In genomic region chr19:11379857-11380350, GRCh38 we compare ENCODE assay signal across 9 cellular contexts. TPM values are rescaled to one million over a fixed set of nuclear protein-coding genes. Genes with fewer than 3 reads are reported as not detected.
DNase-seq lines count a peak whose midpoint lies in the region; ATAC-seq and TF ChIP-seq lines count a peak whose summit lies in the region.
"Had no signal": no experiment of that assay in that cellular context is flagged by ENCODE, and none has a peak within 500 bp of the region (broad histone marks: within the 10 kb centered on the region; RNA-seq: fewer than 3 reads in every experiment).

No MANE protein-coding gene starts in this region.

- DNase-seq in HL-60 (ENCODE audit: low read depth in 1 of 2, low spot score in 1 of 2) (no peak), activated gamma-delta T cell treated with Interleukin-2 at 50 U/mL for 16 hours (no peak), NCI-H128 (lab: John Stamatoyannopoulos, UW; ENCODE audit: unreplicated experiment) (no peak), NCI-H1436 (lab: John Stamatoyannopoulos, UW) (no peak)
- DNase-seq in activated naive CD8-positive, alpha-beta T cell treated with anti-CD3 and anti-CD28 coated beads, Interleukin-2, amount 50 U/mL, for 24 hours: no peak
- no peak for DNase-seq in natural killer cell treated with Interleukin-12 subunit alpha and Interleukin-12 subunit beta and Interleukin-15 and Interleukin-18, amount 100 ng/mL, for 72 hours (ENCODE audit: low spot score)
- DNase-seq: NCI-H82 had no signal

- H3K36me3 Mint-ChIP-seq in activated naive CD8-positive, alpha-beta T cell treated with anti-CD3 and anti-CD28 coated beads, Interleukin-2, amount 50 U/mL, for 24 hours (ENCODE audit: low read depth): peaks cover 13% of the 10 kb centered on the region
- peaks cover 5% of the 10 kb centered on the region for H3K36me3 Mint-ChIP-seq in natural killer cell treated with Interleukin-12 subunit alpha and Interleukin-12 subunit beta and Interleukin-15 and Interleukin-18, amount 100 ng/mL, for 72 hours

- peak overlapping the region; percentile 81 for H3K27ac ChIP-seq in C4-2B
- peak overlapping the region; percentile 78 for H3K27ac ChIP-seq in HL-60 (replicated peaks)

- no peak for ATAC-seq in activated naive CD8-positive, alpha-beta T cell treated with anti-CD3 and anti-CD28 coated beads, Interleukin-2, amount 50 U/mL, for 24 hours
- no peak for ATAC-seq in natural killer cell treated with Interleukin-12 subunit alpha and Interleukin-12 subunit beta and Interleukin-15 and Interleukin-18, amount 100 ng/mL, for 72 hours
- ATAC-seq in HG03097 (IDR thresholded peaks at IDR 0.05; ENCODE audit: low FRiP score, unreplicated experiment): no peak

- no peaks in the 10 kb centered on the region for H3K9me3 Mint-ChIP-seq in activated naive CD8-positive, alpha-beta T cell treated with anti-CD3 and anti-CD28 coated beads, Interleukin-2, amount 50 U/mL, for 24 hours
- H3K9me3 Mint-ChIP-seq in natural killer cell treated with Interleukin-12 subunit alpha and Interleukin-12 subunit beta and Interleukin-15 and Interleukin-18, amount 100 ng/mL, for 72 hours: no peaks in the 10 kb centered on the region

- H3K27me3 Mint-ChIP-seq in activated naive CD8-positive, alpha-beta T cell treated with anti-CD3 and anti-CD28 coated beads, Interleukin-2, amount 50 U/mL, for 24 hours: peaks cover 15% of the 10 kb centered on the region
- H3K27me3 Mint-ChIP-seq in natural killer cell treated with Interleukin-12 subunit alpha and Interleukin-12 subunit beta and Interleukin-15 and Interleukin-18, amount 100 ng/mL, for 72 hours: no peaks in the 10 kb centered on the region

- TF ChIP-seq CTCF in C4-2B (conservative IDR thresholded peaks at IDR 0.05): no peak
- TF ChIP-seq CTCF in HL-60 (IDR thresholded peaks at IDR 0.05; ENCODE audit: insufficient read depth, low read length): no peak

- H3K27me3 ChIP-seq in HL-60 (ENCODE audit: insufficient read depth, poor library complexity, severe bottlenecking): peaks cover 8% of the 10 kb centered on the region

- peak overlapping the region; percentile 89 for H3K4me3 Mint-ChIP-seq in activated naive CD8-positive, alpha-beta T cell treated with anti-CD3 and anti-CD28 coated beads, Interleukin-2, amount 50 U/mL, for 24 hours
- peak overlapping the region; percentile 92 for H3K4me3 Mint-ChIP-seq in natural killer cell treated with Interleukin-12 subunit alpha and Interleukin-12 subunit beta and Interleukin-15 and Interleukin-18, amount 100 ng/mL, for 72 hours

- peak overlapping the region; percentile 64 for H3K4me3 ChIP-seq in HL-60 (replicated peaks; ENCODE audit: insufficient read depth, low read length)

- H3K27ac Mint-ChIP-seq in activated naive CD8-positive, alpha-beta T cell treated with anti-CD3 and anti-CD28 coated beads, Interleukin-2, amount 50 U/mL, for 24 hours: peak overlapping the region; percentile 95
- H3K27ac Mint-ChIP-seq in natural killer cell treated with Interleukin-12 subunit alpha and Interleukin-12 subunit beta and Interleukin-15 and Interleukin-18, amount 100 ng/mL, for 72 hours: peak overlapping the region; percentile 89 to 90

- peaks cover 58% of the 10 kb centered on the region for H3K4me1 Mint-ChIP-seq in activated naive CD8-positive, alpha-beta T cell treated with anti-CD3 and anti-CD28 coated beads, Interleukin-2, amount 50 U/mL, for 24 hours
- peaks cover 33 to 34% of the 10 kb centered on the region in 2 donors for H3K4me1 Mint-ChIP-seq in natural killer cell treated with Interleukin-12 subunit alpha and Interleukin-12 subunit beta and Interleukin-15 and Interleukin-18, amount 100 ng/mL, for 72 hours (ENCODE audit: low read depth in 2 of 2)

RNA-seq across cellular contexts. Expression of gene EPOR, which starts 4.2 kb away (rescaled TPM):
- 1 to 10 TPM; 3.0 to 5.1 TPM for total RNA-seq in natural killer cell treated with Interleukin-12 subunit alpha and Interleukin-12 subunit beta and Interleukin-15 and Interleukin-18, amount 100 ng/mL, for 72 hours

RNA-seq across cellular contexts. Expression of gene SWSAP1, which starts 5.4 kb away (rescaled TPM):
- 1 to 10 TPM; 1.6 to 3.0 TPM for total RNA-seq in natural killer cell treated with Interleukin-12 subunit alpha and Interleukin-12 subunit beta and Interleukin-15 and Interleukin-18, amount 100 ng/mL, for 72 hours

RNA-seq across cellular contexts. Expression of gene PLPPR2, which starts 24.7 kb away (rescaled TPM):
- 10 to 100 TPM in 1 of 2 donors, 1 to 10 TPM in 1; 9.4 to 11.3 TPM for total RNA-seq in natural killer cell treated with Interleukin-12 subunit alpha and Interleukin-12 subunit beta and Interleukin-15 and Interleukin-18, amount 100 ng/mL, for 72 hours

RNA-seq across cellular contexts. Expression of gene CCDC159, which starts 33.6 kb away (rescaled TPM):
- total RNA-seq in natural killer cell treated with Interleukin-12 subunit alpha and Interleukin-12 subunit beta and Interleukin-15 and Interleukin-18, amount 100 ng/mL, for 72 hours: 10 to 100 TPM; 26.5 to 37.8 TPM

RNA-seq across cellular contexts. Expression of gene TMEM205, which starts 33.8 kb away (rescaled TPM):
- total RNA-seq in natural killer cell treated with Interleukin-12 subunit alpha and Interleukin-12 subunit beta and Interleukin-15 and Interleukin-18, amount 100 ng/mL, for 72 hours: 10 to 100 TPM; 35.8 to 54.3 TPM
